In genomic region chr3:172982731-172983364, GRCh38 we compare ENCODE assay signal across 10 cellular contexts.
DNase-seq lines count a peak whose midpoint lies in the region; ATAC-seq, FAIRE-seq and TF ChIP-seq lines count a peak whose summit lies in the region.
"Had no signal": no experiment of that assay in that cellular context is flagged by ENCODE, and none has a peak within 500 bp of the region (broad histone marks: within the 10 kb centered on the region; RNA-seq: fewer than 3 reads in every experiment).

No MANE protein-coding gene starts in this region.

- BruUV-seq in GM12878 (replicated peaks; lab: Mats Ljungman, UMichigan): no TSS peak

- ATAC-seq in GM12878 (peak; percentile 40; the same call in 2 of the 3 replicates), HG02840 (IDR thresholded peaks at IDR 0.05; ENCODE audit: low FRiP score, unreplicated experiment) (no peak), omental fat pad (ENCODE audit: low FRiP score) (no peak)

- TF ChIP-seq EP300 in GM12878 (IDR thresholded peaks at IDR 0.05; ENCODE audit: borderline replicate concordance in 1 of 2, control insufficient read depth in 1 of 2, low read depth in 2 of 2, low read length in 2 of 2): no peak
- TF ChIP-seq EP300 in suprapubic skin (IDR thresholded peaks at IDR 0.05): no peak

- H4K20me1 ChIP-seq in Loucy (ENCODE audit: insufficient read depth, low read length, poor library complexity, severe bottlenecking) (no peaks in the 10 kb centered on the region), GM12878 (ENCODE audit: control insufficient read depth, insufficient read depth) (no peaks in the 10 kb centered on the region)

- no peaks in the 10 kb centered on the region for H3F3A ChIP-seq in Loucy (ENCODE audit: low read depth)

- H3K9me3 ChIP-seq in Loucy (ENCODE audit: insufficient read depth, low read depth, low read length) (no peaks in the 10 kb centered on the region), GM12878 (replicated peaks; ENCODE audit: control insufficient read depth, insufficient read depth, low read length) (no peaks in the 10 kb centered on the region), suprapubic skin (peaks cover 3% of the 10 kb centered on the region)
- H3K9me3 ChIP-seq: HAP-1 had no signal

- FAIRE-seq in G401.6 (lab: Jason Lieb, UNC) (peak; percentile 74), GM12878 (lab: Jason Lieb, UNC) (no peak)

- TF ChIP-seq CTCF in Loucy (conservative IDR thresholded peaks at IDR 0.05; ENCODE audit: low read length) (peak; percentile 56), GM12878 (IDR thresholded peaks at IDR 0.05 in 2 of 3, conservative IDR thresholded peaks at IDR 0.05 in 1 of 3; ENCODE audit: control insufficient read depth in 2 of 3, extremely low read depth in 1 of 3, insufficient read depth in 1 of 3, low read depth in 3 of 3, low read length in 3 of 3) (no peak; a peak in 1 of 6 replicates), omental fat pad (IDR thresholded peaks at IDR 0.05) (no peak), suprapubic skin (IDR thresholded peaks at IDR 0.05) (no peak)

- POLR2A ChIA-PET in GM12878 (lab: Charles Lee): no interaction called here

- no peak overlapping the region for H3K4me2 ChIP-seq in Loucy (ENCODE audit: low read depth, low read length, poor library complexity, severe bottlenecking)
- no peak overlapping the region for H3K4me2 ChIP-seq in GM12878 (ENCODE audit: control insufficient read depth, insufficient read depth)

- H2AFZ ChIP-seq in Loucy (ENCODE audit: low read length) (no peak overlapping the region), GM12878 (ENCODE audit: control insufficient read depth, low read depth, low read length) (no peak overlapping the region)

- no peak overlapping the region for H3K4me3 ChIP-seq in Loucy (ENCODE audit: low read length, poor library complexity, severe bottlenecking)
- H3K4me3 ChIP-seq in GM12878: no peak overlapping the region
- no peak overlapping the region for H3K4me3 ChIP-seq in suprapubic skin
- H3K4me3 ChIP-seq: HAP-1 had no signal

- SMC1A ChIA-PET in GM12878 (lab: Charles Lee; ENCODE audit: uncharacterized antibody, unreplicated experiment): interaction anchor here (1.1 to 1.5 kb wide), 2 partner anchors 10 to 43 kb away, joined by 4 to 6 read pairs; no protein-coding TSS in a partner anchor

- H3K27ac ChIP-seq in GM12878 (ENCODE audit: control insufficient read depth, insufficient read depth) (no peak overlapping the region), suprapubic skin (no peak overlapping the region)

- H3K36me3 ChIP-seq in Loucy (ENCODE audit: insufficient read depth, low read length): no peaks in the 10 kb centered on the region
- H3K36me3 ChIP-seq in GM12878 (ENCODE audit: control insufficient read depth in 2 of 2, insufficient read depth in 2 of 2, low read length in 1 of 2): no peaks in the 10 kb centered on the region
- no peaks in the 10 kb centered on the region for H3K36me3 ChIP-seq in suprapubic skin
- H3K36me3 ChIP-seq: HAP-1 had no signal

- DNase-seq in GM12878 (ENCODE audit: low read depth, low spot score) (no peak), midbrain (lab: John Stamatoyannopoulos, UW) (peak; percentile 22), omental fat pad (ENCODE audit: low spot score) (no peak), suprapubic skin (ENCODE audit: low spot score in 2 of 2) (no peak)
- DNase-seq: NK-92 treated with Interleukin-12 subunit alpha and Interleukin-12 subunit beta, amount 100 ng/mL, for 24 hours; stimulated activated CD4-positive, alpha-beta T cell treated with anti-CD3 and anti-CD28 coated beads, Interleukin-15, amount 100 ng/mL, for 24 hours had no signal

- TF ChIP-seq POLR2A in GM12878 (IDR thresholded peaks at IDR 0.05; ENCODE audit: low read depth, low read length): no peak
- no peak for TF ChIP-seq POLR2A in suprapubic skin (IDR thresholded peaks at IDR 0.05)

- H3K27me3 ChIP-seq in Loucy (ENCODE audit: insufficient read depth, low read length, poor library complexity, severe bottlenecking) (no peaks in the 10 kb centered on the region), GM12878 (replicated peaks in 1 of 2; ENCODE audit: control insufficient read depth in 2 of 2, insufficient read depth in 2 of 2, low read length in 1 of 2) (no peaks in the 10 kb centered on the region), suprapubic skin (no peaks in the 10 kb centered on the region)

- peak; percentile 35; the same call in 1 of the 2 replicates for TF ChIP-seq RAD21 in GM12878 (IDR thresholded peaks at IDR 0.05; ENCODE audit: insufficient read depth, low read depth, low read length)

- CTCF ChIA-PET in GM12878 (lab: Yijun Ruan, JAX): no interaction called here

- 39% methylated on average over 3 of the region's 3 CpGs for WGBS in GM12878 (ENCODE audit: insufficient coverage, insufficient replicate concordance, low lambda C conversion rate, missing lambda C conversion rate)
- WGBS in suprapubic skin: 59% methylated on average over 3 of the region's 3 CpGs

- RAD21 ChIA-PET in GM12878 (lab: Charles Lee; ENCODE audit: unreplicated experiment): no interaction called here

- intact Hi-C loops in GM12878 (cut with micrococcal nuclease; ENCODE audit: unreplicated experiment): loop anchor here (5.0 kb wide), 2 partner anchors 294 to 569 kb away; no protein-coding TSS in a partner anchor

- no peaks in the 10 kb centered on the region for H3K79me2 ChIP-seq in Loucy (ENCODE audit: insufficient read depth, low read length)
- H3K79me2 ChIP-seq in GM12878 (ENCODE audit: control insufficient read depth, insufficient read depth, low read length): no peaks in the 10 kb centered on the region

- in situ Hi-C loops in GM12878 (cut with MboI): no loop called here

- H3K9me2 ChIP-seq in Loucy (replicated peaks; ENCODE audit: low read depth, low read length): no peaks in the 10 kb centered on the region

- no peaks in the 10 kb centered on the region for H3K4me1 ChIP-seq in Loucy (ENCODE audit: insufficient read depth, low read length, poor library complexity, severe bottlenecking)
- no peaks in the 10 kb centered on the region for H3K4me1 ChIP-seq in GM12878 (ENCODE audit: control insufficient read depth, insufficient read depth, low read length)
- no peaks in the 10 kb centered on the region for H3K4me1 ChIP-seq in suprapubic skin
- H3K4me1 ChIP-seq: HAP-1 had no signal

- H3K9ac ChIP-seq in Loucy (ENCODE audit: low read depth, low read length, poor library complexity, severe bottlenecking): no peak overlapping the region
- no peak overlapping the region for H3K9ac ChIP-seq in GM12878 (ENCODE audit: control insufficient read depth, insufficient read depth, low read length)

TF ChIP-seq in GM12878, 131 proteins besides CTCF, POLR2A, EP300 and RAD21:
- TF ChIP-seq BACH1 (IDR thresholded peaks at IDR 0.05; ENCODE audit: borderline replicate concordance): no peak
- no peak for TF ChIP-seq RELA (IDR thresholded peaks at IDR 0.05; ENCODE audit: borderline replicate concordance, partially characterized antibody)
- TF ChIP-seq ELK1 (IDR thresholded peaks at IDR 0.05; ENCODE audit: low read depth, low read length): no peak
- no peak for TF ChIP-seq SREBF2 (IDR thresholded peaks at IDR 0.05; ENCODE audit: low read length)
- no peak for TF ChIP-seq CBX3 (IDR thresholded peaks at IDR 0.05; ENCODE audit: borderline replicate concordance, low read depth)
